In the genomic region with DNA sequence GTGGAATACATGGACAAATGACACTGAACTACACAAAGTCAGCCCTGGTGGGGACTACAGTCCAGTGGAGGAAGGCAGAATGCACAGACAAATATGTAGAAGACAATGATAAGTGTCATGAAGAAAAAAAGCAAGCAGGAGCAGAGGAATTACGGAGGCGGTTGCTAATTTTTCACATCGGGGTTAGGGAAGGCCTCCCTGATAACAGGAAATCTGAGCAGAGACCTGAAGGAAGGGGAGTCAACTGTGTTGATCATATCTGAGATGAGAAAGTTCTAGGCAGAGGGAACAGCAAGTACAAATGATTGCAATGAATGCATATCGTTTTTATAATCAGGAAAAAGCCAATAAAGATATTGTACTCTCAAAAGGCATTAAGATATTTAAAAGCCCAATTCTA, we compare ENCODE assay signal across 30 cellular contexts.
"Had no signal": no experiment of that assay in that cellular context is flagged by ENCODE, and none has a peak within 500 bp of the region (broad histone marks: within the 10 kb centered on the region; RNA-seq: fewer than 3 reads in every experiment).

No MANE protein-coding gene starts in this region.

- FAIRE-seq: bronchial epithelial cell had no signal

- H3K4me3 Mint-ChIP-seq: activated CD4-positive, alpha-beta T cell treated with anti-CD3 and anti-CD28 coated beads for 36 hours; activated CD4-positive, alpha-beta T cell treated with anti-CD3 and anti-CD28 coated beads, Interleukin-2, amount 10 ng/mL, durations not matched to agents 7 days and 5 days; activated CD8-positive, alpha-beta T cell treated with anti-CD3 and anti-CD28 coated beads, Interleukin-2, amount 10 ng/mL, durations not matched to agents 7 days and 5 days; activated naive CD4-positive, alpha-beta T cell treated with anti-CD3 and anti-CD28 coated beads, Interleukin-2, amount 50 U/mL, for 24 hours; activated naive CD8-positive, alpha-beta T cell treated with anti-CD3 and anti-CD28 coated beads, Interleukin-2, amount 10 ng/mL, durations not matched to agents 7 days and 5 days; activated T-cell treated with anti-CD3 and anti-CD28 coated beads, Interleukin-2, amount 50 U/mL, for 24 hours; brain had no signal

- H3K4me2 ChIP-seq: KMS-11 had no signal

- H3K27me3 Mint-ChIP-seq: activated T-cell treated with anti-CD3 and anti-CD28 coated beads, Interleukin-2, amount 50 U/mL, for 24 hours; brain had no signal

- H3K9ac ChIP-seq: KMS-11 had no signal

- H3K36me3 Mint-ChIP-seq: activated naive CD4-positive, alpha-beta T cell treated with anti-CD3 and anti-CD28 coated beads, Interleukin-2, amount 50 U/mL, for 24 hours; activated naive CD8-positive, alpha-beta T cell treated with anti-CD3 and anti-CD28 coated beads, Interleukin-2, amount 10 ng/mL, durations not matched to agents 7 days and 5 days had no signal

- H3K36me3 ChIP-seq: adrenal gland, SJCRH30 had no signal

- DNase-seq: activated CD4-positive, alpha-beta T cell treated with anti-CD3 and anti-CD28 coated beads for 36 hours; activated CD4-positive, alpha-beta T cell treated with anti-CD3 and anti-CD28 coated beads, Interleukin-2, amount 10 ng/mL, durations not matched to agents 7 days and 5 days; activated CD4-positive, alpha-beta T cell treated with anti-CD3 and anti-CD28 coated beads, Interleukin-2, amount 50 U/mL, for 48 hours; activated CD8-positive, alpha-beta T cell treated with anti-CD3 and anti-CD28 coated beads, Interleukin-2, amount 10 ng/mL, durations not matched to agents 7 days and 5 days; activated gamma-delta T cell; activated naive CD4-positive, alpha-beta T cell treated with Interleukin-2 at 50 U/mL for 16 hours; activated naive CD8-positive, alpha-beta T cell treated with anti-CD3 and anti-CD28 coated beads, Interleukin-2, amount 10 ng/mL, durations not matched to agents 7 days and 5 days; activated T-cell treated with anti-CD3 and anti-CD28 coated beads, Interleukin-2, amount 50 U/mL, for 24 hours; adrenal gland; anterior cingulate cortex; central memory CD4-positive, alpha-beta T cell; NCI-H1105 treated with DMSO at 0.1 percent for 48 hours; NCI-H1436 treated with DMSO at 0.1 percent for 48 hours; NCI-H1694 treated with DMSO at 0.1 percent for 48 hours; NCI-H2029; NCI-H2171; NCI-H510A; NCI-H526; NCI-H748 treated with DMSO at 0.1 percent for 48 hours; OCI-M1; SHP77; SJCRH30; T1000 had no signal

- H3K27me3 ChIP-seq: adrenal gland, SJCRH30 had no signal

- H3K27ac Mint-ChIP-seq: activated CD4-positive, alpha-beta T cell treated with anti-CD3 and anti-CD28 coated beads for 36 hours; activated CD4-positive, alpha-beta T cell treated with anti-CD3 and anti-CD28 coated beads, Interleukin-2, amount 10 ng/mL, durations not matched to agents 7 days and 5 days; activated CD8-positive, alpha-beta T cell treated with anti-CD3 and anti-CD28 coated beads, Interleukin-2, amount 10 ng/mL, durations not matched to agents 7 days and 5 days; activated naive CD4-positive, alpha-beta T cell treated with anti-CD3 and anti-CD28 coated beads, Interleukin-2, amount 50 U/mL, for 24 hours; activated naive CD8-positive, alpha-beta T cell treated with anti-CD3 and anti-CD28 coated beads, Interleukin-2, amount 10 ng/mL, durations not matched to agents 7 days and 5 days; activated T-cell treated with anti-CD3 and anti-CD28 coated beads, Interleukin-2, amount 50 U/mL, for 24 hours; activated T-helper 2 cell treated with anti-CD3 and anti-CD28 coated beads, Interferon-gamma antibody, Interleukin-2, Interleukin-4, amounts not matched to agents 10 μg/mL and 5 μg/mL and 100 μg/mL, durations not matched to agents 14 hours and 24 hours and 36 hours had no signal

- H3K27ac ChIP-seq: adrenal gland, KMS-11, SJCRH30, SK-N-MC had no signal

- H3K9me3 Mint-ChIP-seq: activated CD4-positive, alpha-beta T cell treated with anti-CD3 and anti-CD28 coated beads, Interleukin-2, amount 10 ng/mL, durations not matched to agents 7 days and 5 days; activated naive CD4-positive, alpha-beta T cell treated with anti-CD3 and anti-CD28 coated beads, Interleukin-2, amount 50 U/mL, for 24 hours; activated naive CD8-positive, alpha-beta T cell treated with anti-CD3 and anti-CD28 coated beads, Interleukin-2, amount 10 ng/mL, durations not matched to agents 7 days and 5 days; activated T-cell treated with anti-CD3 and anti-CD28 coated beads, Interleukin-2, amount 50 U/mL, for 24 hours; activated T-helper 2 cell treated with anti-CD3 and anti-CD28 coated beads, Interferon-gamma antibody, Interleukin-2, Interleukin-4, amounts not matched to agents 10 μg/mL and 5 μg/mL and 100 μg/mL, durations not matched to agents 14 hours and 24 hours and 36 hours had no signal

- ATAC-seq: activated CD4-positive, alpha-beta T cell treated with anti-CD3 and anti-CD28 coated beads for 36 hours; activated CD4-positive, CD25-positive, alpha-beta regulatory T cell treated with anti-CD3 and anti-CD28 coated beads, Interleukin-2, amount 50 U/mL, for 24 hours; activated CD8-positive, alpha-beta T cell treated with anti-CD3 and anti-CD28 coated beads, Interleukin-2, amount 10 ng/mL, durations not matched to agents 7 days and 5 days had no signal

- H3K9me3 ChIP-seq: adrenal gland, SJCRH30 had no signal

- H3K4me3 ChIP-seq: adrenal gland, SJCRH30, SK-N-MC had no signal
